In the genomic region with DNA sequence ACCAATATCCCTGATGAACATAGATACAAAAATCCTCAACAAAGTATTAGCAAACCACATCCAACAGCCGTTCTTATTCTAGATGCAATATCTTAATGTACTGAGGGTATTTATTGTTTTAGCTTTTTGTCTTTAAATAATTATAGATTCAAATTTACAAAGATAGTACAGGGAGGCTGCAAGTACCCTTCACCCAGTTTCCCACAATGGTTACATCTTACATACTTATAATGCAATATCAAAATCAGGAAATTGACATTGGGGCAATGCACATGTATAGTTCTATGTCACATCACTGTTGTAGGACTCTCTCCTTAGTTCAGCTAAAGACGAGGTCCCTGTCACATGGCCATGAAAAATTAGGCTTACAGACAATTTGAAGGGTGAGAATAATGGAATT, we compare ENCODE assay signal across 28 cellular contexts.
"Had no signal": no experiment of that assay in that cellular context is flagged by ENCODE, and none has a peak within 500 bp of the region (broad histone marks: within the 10 kb centered on the region; RNA-seq: fewer than 3 reads in every experiment).

No MANE protein-coding gene starts in this region.

- ATAC-seq: stimulated activated effector memory CD8-positive, alpha-beta T cell treated with anti-CD3 and anti-CD28 coated beads, Interleukin-12 subunit alpha, Interleukin-12 subunit beta, amount 100 ng/mL, for 72 hours; stimulated activated memory B cell treated with anti-CD40 and anti-IgM and Interleukin-4, amounts not matched to agents 10 μg/mL and 1 μg/mL and 100 μg/mL, for 72 hours; stimulated activated naive B cell treated with anti-CD40 and anti-IgM and Interleukin-4, amounts not matched to agents 10 μg/mL and 1 μg/mL and 100 μg/mL, for 72 hours; stimulated activated naive CD8-positive, alpha-beta T cell treated with anti-CD3 and anti-CD28 coated beads, Interleukin-15, amount 100 ng/mL, for 72 hours; stimulated activated naive CD8-positive, alpha-beta T cell treated with anti-CD3 and anti-CD28 coated beads, Interleukin-15, Interleukin-2, amounts not matched to agents 100 U/mL and 50 U/mL, for 24 hours; upper lobe of right lung had no signal

- H3K27me3 Mint-ChIP-seq: stimulated activated naive CD8-positive, alpha-beta T cell treated with anti-CD3 and anti-CD28 coated beads, Interleukin-15, amount 100 ng/mL, for 72 hours; stimulated activated naive CD8-positive, alpha-beta T cell treated with anti-CD3 and anti-CD28 coated beads, Interleukin-15, Interleukin-2, amounts not matched to agents 100 ng/mL and 50 ng/mL, for 24 hours; type B pancreatic cell had no signal

- H3K27me3 ChIP-seq: stomach, suprapubic skin, testis, thyroid gland, tibial artery, tibial nerve, transverse colon, upper lobe of left lung, upper lobe of right lung, uterus, vagina had no signal

- H3K9me3 ChIP-seq: suprapubic skin, testis, thoracic aorta, thyroid gland, tibial artery, transverse colon, upper lobe of left lung, upper lobe of right lung, uterus, vagina had no signal

- DNase-seq: stimulated activated CD4-positive, alpha-beta T cell treated with anti-CD3 and anti-CD28 coated beads, Interleukin-2, amount 100 ng/mL, for 48 hours; stimulated activated CD4-positive, alpha-beta T cell treated with anti-CD3 and anti-CD28 coated beads, Interleukin-4, amount 100 ng/mL, for 1 hour; stimulated activated CD4-positive, alpha-beta T cell treated with anti-CD3 and anti-CD28 coated beads, Interleukin-4, amount 100 ng/mL, for 24 hours; stimulated activated CD4-positive, alpha-beta T cell treated with anti-CD3 and anti-CD28 coated beads, Interleukin-4, amount 100 ng/mL, for 4 hours; stimulated activated CD8-positive, alpha-beta memory T cell treated with anti-CD3 and anti-CD28 coated beads, Interleukin-4, amount 100 ng/mL, for 48 hours; stimulated activated naive B cell treated with anti-CD40 and anti-IgM and Interleukin-4, amounts not matched to agents 10 μg/mL and 1 μg/mL and 100 μg/mL, for 72 hours; stimulated activated naive CD4-positive, alpha-beta T cell; stimulated activated naive CD4-positive, alpha-beta T cell treated with Interleukin-2 at 50 U/mL for 16 hours; stimulated activated naive CD8-positive, alpha-beta T cell treated with anti-CD3 and anti-CD28 coated beads, Interleukin-15, amount 100 ng/mL, for 72 hours; stimulated activated naive CD8-positive, alpha-beta T cell treated with anti-CD3 and anti-CD28 coated beads, Interleukin-15, Interleukin-2, amounts not matched to agents 100 U/mL and 50 U/mL, for 24 hours; stomach; substantia nigra; testis; thyroid gland; tibial artery; transverse colon; trophoblast cell; upper lobe of left lung; upper lobe of right lung; uterus had no signal

- H3K27ac ChIP-seq: stomach, suprapubic skin, testis, thoracic aorta, thyroid gland, tibial artery, tibial nerve, transverse colon, upper lobe of left lung, upper lobe of right lung, uterus, vagina had no signal

- H3K27ac Mint-ChIP-seq: stimulated activated effector memory CD8-positive, alpha-beta T cell treated with anti-CD3 and anti-CD28 coated beads, Interleukin-12 subunit alpha, Interleukin-12 subunit beta, amount 100 ng/mL, for 72 hours; stimulated activated memory B cell treated with anti-CD40 and anti-IgM and Interleukin-4, amounts not matched to agents 10 μg/mL and 1 μg/mL and 100 μg/mL, for 72 hours; stimulated activated naive B cell treated with anti-CD40 and anti-IgM and Interleukin-4, amounts not matched to agents 10 μg/mL and 1 μg/mL and 100 μg/mL, for 72 hours; stimulated activated naive CD8-positive, alpha-beta T cell treated with anti-CD3 and anti-CD28 coated beads, Interleukin-15, Interleukin-2, amounts not matched to agents 100 ng/mL and 50 ng/mL, for 24 hours; type B pancreatic cell had no signal

- H3K4me3 Mint-ChIP-seq: stimulated activated effector memory CD8-positive, alpha-beta T cell treated with anti-CD3 and anti-CD28 coated beads, Interleukin-12 subunit alpha, Interleukin-12 subunit beta, amount 100 ng/mL, for 72 hours; stimulated activated memory B cell treated with anti-CD40 and anti-IgM and Interleukin-4, amounts not matched to agents 10 μg/mL and 1 μg/mL and 100 μg/mL, for 72 hours; stimulated activated naive B cell treated with anti-CD40 and anti-IgM and Interleukin-4, amounts not matched to agents 10 μg/mL and 1 μg/mL and 100 μg/mL, for 72 hours; stimulated activated naive CD8-positive, alpha-beta T cell treated with anti-CD3 and anti-CD28 coated beads, Interleukin-15, amount 100 ng/mL, for 72 hours; stimulated activated naive CD8-positive, alpha-beta T cell treated with anti-CD3 and anti-CD28 coated beads, Interleukin-15, Interleukin-2, amounts not matched to agents 100 ng/mL and 50 ng/mL, for 24 hours; type B pancreatic cell had no signal

- H3K4me1 ChIP-seq: stomach, suprapubic skin, testis, thyroid gland, tibial artery, tibial nerve, transverse colon, upper lobe of left lung, upper lobe of right lung, uterus, vagina had no signal

- H3K36me3 Mint-ChIP-seq: type B pancreatic cell had no signal

- H3K4me3 ChIP-seq: stomach, suprapubic skin, testis, thoracic aorta, thyroid gland, tibial artery, tibial nerve, transverse colon, upper lobe of left lung, upper lobe of right lung, uterus, vagina had no signal

- H3K36me3 ChIP-seq: stomach, suprapubic skin, thoracic aorta, thyroid gland, tibial artery, tibial nerve, transverse colon, upper lobe of left lung, upper lobe of right lung, uterus, vagina had no signal
